23 cellular contexts compared by ENCODE assay signal in genomic region chr4:187415227-187415626, GRCh38.
"Had no signal": no experiment of that assay in that cellular context is flagged by ENCODE, and none has a peak within 500 bp of the region (broad histone marks: within the 10 kb centered on the region; RNA-seq: fewer than 3 reads in every experiment).

No MANE protein-coding gene starts in this region.

- H3K9me3 Mint-ChIP-seq: neural crest cell had no signal

- H3K27ac ChIP-seq: cardiac muscle cell, foreskin keratinocyte, spleen, transverse colon had no signal

- H3K36me3 Mint-ChIP-seq: activated naive CD4-positive, alpha-beta T cell treated with anti-CD3 and anti-CD28 coated beads, Interleukin-2, amount 10 ng/mL, durations not matched to agents 7 days and 5 days; naive thymus-derived CD4-positive, alpha-beta T cell had no signal

- ATAC-seq: activated T-cell treated with anti-CD3 and anti-CD28 coated beads, Interleukin-2, amount 50 U/mL, for 4 hours; foreskin keratinocyte; mucosa of descending colon; naive thymus-derived CD4-positive, alpha-beta T cell; stimulated activated naive CD8-positive, alpha-beta T cell treated with anti-CD3 and anti-CD28 coated beads, Interleukin-15, Interleukin-2, amounts not matched to agents 100 U/mL and 50 U/mL, for 24 hours; WTC11 had no signal

- H3K27me3 Mint-ChIP-seq: activated naive CD4-positive, alpha-beta T cell treated with anti-CD3 and anti-CD28 coated beads, Interleukin-2, amount 10 ng/mL, durations not matched to agents 7 days and 5 days; dendritic cell treated with granulocyte-macrophage colony-stimulating factor and Interleukin-4, amounts not matched to agents 40 ng/mL and 50 ng/mL, for 4 days; naive thymus-derived CD4-positive, alpha-beta T cell; progenitor cell of endocrine pancreas had no signal

- H3K9me3 ChIP-seq: mucosa of descending colon, transverse colon had no signal

- H3K27me3 ChIP-seq: cardiac muscle cell, foreskin keratinocyte, spleen, transverse colon had no signal

- H3K27ac Mint-ChIP-seq: activated naive CD4-positive, alpha-beta T cell treated with anti-CD3 and anti-CD28 coated beads, Interleukin-2, amount 10 ng/mL, durations not matched to agents 7 days and 5 days; dendritic cell treated with granulocyte-macrophage colony-stimulating factor and Interleukin-4, amounts not matched to agents 40 ng/mL and 50 ng/mL, for 4 days; naive thymus-derived CD4-positive, alpha-beta T cell; progenitor cell of endocrine pancreas; WTC11 had no signal

- H3K4me3 ChIP-seq: cardiac muscle cell, mucosa of descending colon, spleen, transverse colon had no signal

- H3K4me3 Mint-ChIP-seq: activated naive CD4-positive, alpha-beta T cell treated with anti-CD3 and anti-CD28 coated beads, Interleukin-2, amount 10 ng/mL, durations not matched to agents 7 days and 5 days; activated T-cell treated with anti-CD3 and anti-CD28 coated beads, Interleukin-2, amount 50 U/mL, for 4 hours; dendritic cell treated with granulocyte-macrophage colony-stimulating factor and Interleukin-4, amounts not matched to agents 40 ng/mL and 50 ng/mL, for 4 days; naive thymus-derived CD4-positive, alpha-beta T cell; neural crest cell; WTC11 had no signal

- H3K4me1 ChIP-seq: foreskin keratinocyte, spleen, transverse colon had no signal

- DNase-seq: activated CD8-positive, alpha-beta memory T cell treated with anti-CD3 and anti-CD28 coated beads for 24 hours; activated CD8-positive, alpha-beta memory T cell treated with anti-CD3 and anti-CD28 coated beads, Interleukin-2, amount 50 U/mL, for 4 hours; activated effector memory CD4-positive, alpha-beta T cell treated with anti-CD3 and anti-CD28 coated beads, Interleukin-2, amount 50 U/mL, for 16 hours; activated naive CD4-positive, alpha-beta T cell treated with anti-CD3 and anti-CD28 coated beads, Interleukin-2, amount 10 ng/mL, durations not matched to agents 7 days and 5 days; activated T-cell treated with anti-CD3 and anti-CD28 coated beads, Interleukin-2, amount 50 U/mL, for 4 hours; effector CD4-positive, alpha-beta T cell; foreskin keratinocyte; glutamatergic neuron; mucosa of descending colon; naive thymus-derived CD4-positive, alpha-beta T cell; occipital lobe; retina; spleen; stimulated activated CD4-positive, alpha-beta T cell treated with anti-CD3 and anti-CD28 coated beads, Interleukin-4, amount 100 ng/mL, for 24 hours; stimulated activated naive CD8-positive, alpha-beta T cell treated with anti-CD3 and anti-CD28 coated beads, Interleukin-15, Interleukin-2, amounts not matched to agents 100 U/mL and 50 U/mL, for 24 hours; substantia nigra; T-helper 9 cell; transverse colon had no signal

- H3K4me1 Mint-ChIP-seq: activated naive CD4-positive, alpha-beta T cell treated with anti-CD3 and anti-CD28 coated beads, Interleukin-2, amount 10 ng/mL, durations not matched to agents 7 days and 5 days; naive thymus-derived CD4-positive, alpha-beta T cell; neural crest cell; WTC11 had no signal

- H3K36me3 ChIP-seq: cardiac muscle cell, spleen, transverse colon had no signal
